ENCODE assay signal across 8 cellular contexts in the genomic region with DNA sequence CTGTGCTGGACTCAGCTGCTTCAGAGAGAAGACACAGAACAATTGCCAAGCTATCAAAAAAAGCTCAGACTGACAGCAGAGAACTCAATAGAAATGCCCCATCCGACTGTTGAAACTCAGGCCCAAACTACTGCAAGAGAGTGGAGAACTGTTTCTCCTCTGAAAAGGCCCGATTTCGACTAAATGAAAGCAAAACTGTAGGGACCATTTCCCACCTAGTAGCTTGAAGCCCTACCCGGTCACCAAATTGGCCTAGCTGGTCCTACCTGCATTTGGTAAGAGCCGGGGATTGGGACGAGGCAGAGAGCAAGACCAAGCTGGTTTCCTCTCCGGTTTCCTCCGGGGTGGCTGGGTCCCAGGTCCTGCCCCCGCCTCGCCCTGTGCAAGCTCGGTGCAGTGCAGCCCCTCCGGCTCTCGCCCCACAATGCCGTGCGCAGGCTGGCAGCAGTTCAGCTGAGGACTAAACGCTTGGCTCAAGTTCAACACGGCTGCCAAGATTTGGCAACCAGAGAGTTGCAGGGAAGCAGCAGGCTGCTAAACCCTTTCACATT.
DNase-seq lines count a peak whose midpoint lies in the region; ATAC-seq and TF ChIP-seq lines count a peak whose summit lies in the region.

No MANE protein-coding gene starts in this region.

- H2AFZ ChIP-seq in neural cell (ENCODE audit: low read depth, low read length) = no peak overlapping the region

- no peaks in the 10 kb centered on the region for H3F3A ChIP-seq in neural cell (ENCODE audit: insufficient read depth, low read length, poor library complexity, severe bottlenecking)

- DNase-seq in NCI-H1436 treated with DMSO at 0.1 percent for 48 hours (lab: John Stamatoyannopoulos, UW) (peak; percentile 71), colonic mucosa (peak; percentile 80), COLO668 (lab: John Stamatoyannopoulos, UW; ENCODE audit: unreplicated experiment) (no peak)
- peak; percentile 49 to 65 for DNase-seq in activated CD4-positive, alpha-beta T cell treated with anti-CD3 and anti-CD28 coated beads, Interleukin-2, amount 50 U/mL, for 24 hours (ENCODE audit: low read depth in 1 of 2, low spot score in 1 of 2)
- DNase-seq in stimulated activated naive CD4-positive, alpha-beta T cell treated with Interleukin-2 at 50 U/mL for 16 hours (lab: John Stamatoyannopoulos, UW) = peak; percentile 72

- ATAC-seq in GM21619 (IDR thresholded peaks at IDR 0.05; ENCODE audit: unreplicated experiment) (no peak), HG03460 (IDR thresholded peaks at IDR 0.05; ENCODE audit: unreplicated experiment) (no peak)

- no peaks in the 10 kb centered on the region for H3K9me2 ChIP-seq in neural cell (ENCODE audit: insufficient read depth, low read length)

- H3K9ac ChIP-seq in colonic mucosa (ENCODE audit: low read depth in 2 of 2, low read length in 2 of 2) (peak overlapping the region in 1 of 2 donors; percentile 51), neural cell (ENCODE audit: low read length) (peak overlapping the region; percentile 11)

- H3K79me2 ChIP-seq in neural cell (replicated peaks; ENCODE audit: insufficient read depth, low read length) = no peaks in the 10 kb centered on the region

- H3K9me3 ChIP-seq in colonic mucosa = no peaks in the 10 kb centered on the region
- no peaks in the 10 kb centered on the region for H3K9me3 ChIP-seq in neural cell (ENCODE audit: low read length)

- H3K27ac ChIP-seq in colonic mucosa (peak overlapping the region; percentile 65), neural cell (ENCODE audit: low read length) (peak overlapping the region; percentile 48)

- TF ChIP-seq CTCF in colonic mucosa (IDR thresholded peaks at IDR 0.05) (no peak), neural cell (IDR thresholded peaks at IDR 0.05; ENCODE audit: poor library complexity, severe bottlenecking) (no peak)

- H3K4me2 ChIP-seq in neural cell (ENCODE audit: low read length) = no peak overlapping the region

- intact Hi-C loops in colonic mucosa (cut with DNase I) = no loop called here

- TF ChIP-seq EP300 in neural cell (conservative IDR thresholded peaks at IDR 0.05; ENCODE audit: poor library complexity, severe bottlenecking) = no peak

- no peak for TF ChIP-seq RAD21 in neural cell (conservative IDR thresholded peaks at IDR 0.05)

- H3K4me3 ChIP-seq in colonic mucosa (peak overlapping the region; percentile 19), neural cell (ENCODE audit: low read length) (no peak overlapping the region)

- H3K4me1 ChIP-seq in colonic mucosa = peaks cover 6% of the 10 kb centered on the region

- H3K27me3 ChIP-seq in colonic mucosa (no peaks in the 10 kb centered on the region), neural cell (ENCODE audit: insufficient read depth, low read depth, low read length) (no peaks in the 10 kb centered on the region)

- no peaks in the 10 kb centered on the region for H4K20me1 ChIP-seq in neural cell (ENCODE audit: insufficient read depth)

- H3K36me3 ChIP-seq in colonic mucosa (no peaks in the 10 kb centered on the region), neural cell (ENCODE audit: insufficient read depth, low read length) (no peaks in the 10 kb centered on the region)

TF ChIP-seq in neural cell, 6 proteins besides CTCF, POLR2A, EP300 and RAD21:
- TF ChIP-seq SMC3 (conservative IDR thresholded peaks at IDR 0.05; ENCODE audit: poor library complexity) (no peak), POLR2AphosphoS5 (IDR thresholded peaks at IDR 0.05) (no peak), EZH2 (IDR thresholded peaks at IDR 0.05; ENCODE audit: borderline replicate concordance, insufficient read depth, low read length, poor library complexity, severe bottlenecking) (no peak), TAF1 (IDR thresholded peaks at IDR 0.05; ENCODE audit: low read depth) (no peak), MXI1 (conservative IDR thresholded peaks at IDR 0.05; ENCODE audit: poor library complexity, severe bottlenecking) (no peak)
- TF ChIP-seq, protein P1, sequence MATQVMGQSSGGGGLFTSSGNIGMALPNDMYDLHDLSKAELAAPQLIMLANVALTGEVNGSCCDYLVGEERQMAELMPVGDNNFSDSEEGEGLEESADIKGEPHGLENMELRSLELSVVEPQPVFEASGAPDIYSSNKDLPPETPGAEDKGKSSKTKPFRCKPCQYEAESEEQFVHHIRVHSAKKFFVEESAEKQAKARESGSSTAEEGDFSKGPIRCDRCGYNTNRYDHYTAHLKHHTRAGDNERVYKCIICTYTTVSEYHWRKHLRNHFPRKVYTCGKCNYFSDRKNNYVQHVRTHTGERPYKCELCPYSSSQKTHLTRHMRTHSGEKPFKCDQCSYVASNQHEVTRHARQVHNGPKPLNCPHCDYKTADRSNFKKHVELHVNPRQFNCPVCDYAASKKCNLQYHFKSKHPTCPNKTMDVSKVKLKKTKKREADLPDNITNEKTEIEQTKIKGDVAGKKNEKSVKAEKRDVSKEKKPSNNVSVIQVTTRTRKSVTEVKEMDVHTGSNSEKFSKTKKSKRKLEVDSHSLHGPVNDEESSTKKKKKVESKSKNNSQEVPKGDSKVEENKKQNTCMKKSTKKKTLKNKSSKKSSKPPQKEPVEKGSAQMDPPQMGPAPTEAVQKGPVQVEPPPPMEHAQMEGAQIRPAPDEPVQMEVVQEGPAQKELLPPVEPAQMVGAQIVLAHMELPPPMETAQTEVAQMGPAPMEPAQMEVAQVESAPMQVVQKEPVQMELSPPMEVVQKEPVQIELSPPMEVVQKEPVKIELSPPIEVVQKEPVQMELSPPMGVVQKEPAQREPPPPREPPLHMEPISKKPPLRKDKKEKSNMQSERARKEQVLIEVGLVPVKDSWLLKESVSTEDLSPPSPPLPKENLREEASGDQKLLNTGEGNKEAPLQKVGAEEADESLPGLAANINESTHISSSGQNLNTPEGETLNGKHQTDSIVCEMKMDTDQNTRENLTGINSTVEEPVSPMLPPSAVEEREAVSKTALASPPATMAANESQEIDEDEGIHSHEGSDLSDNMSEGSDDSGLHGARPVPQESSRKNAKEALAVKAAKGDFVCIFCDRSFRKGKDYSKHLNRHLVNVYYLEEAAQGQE (IDR thresholded peaks at IDR 0.05; ENCODE audit: borderline replicate concordance) = no peak
